1 cellular context compared by ENCODE assay signal in genomic region chr18:59358611-59359575, GRCh38.
TF ChIP-seq lines count a peak whose summit lies in the region.

TSS of gene LMAN1 (minus strand) at chr18:59359265. CDS start at chr18:59359244, 21 bp downstream.

TF ChIP-seq in HepG2, 621 proteins besides CTCF, POLR2A, EP300 and RAD21 (continued from another document and continues in another):
- TF ChIP-seq BRF2 (CRISPR knock-in tag; IDR thresholded peaks at IDR 0.05), result no peak; the same call in 1 of the 2 replicates
- TF ChIP-seq NFATC3 (CRISPR knock-in tag; IDR thresholded peaks at IDR 0.05), result peak; percentile 74; the same call in 1 of the 2 replicates
- TF ChIP-seq MAF1 (CRISPR knock-in tag; IDR thresholded peaks at IDR 0.05; ENCODE audit: borderline replicate concordance), result 0 out of 2 replicates have a peak, but pooled peaks have one; percentile 15
- TF ChIP-seq ZNF44 (CRISPR knock-in tag; IDR thresholded peaks at IDR 0.05), result no peak; the same call in 1 of the 2 replicates
- TF ChIP-seq ZNF766 (CRISPR knock-in tag; IDR thresholded peaks at IDR 0.05; ENCODE audit: borderline replicate concordance), result peak; percentile 66; the same call in 1 of the 2 replicates
- peak; percentile 61; the same call in 1 of the 2 replicates for TF ChIP-seq MAZ (IDR thresholded peaks at IDR 0.05; ENCODE audit: borderline replicate concordance, low read depth, low read length)
- peak; percentile 87 for TF ChIP-seq MAZ (CRISPR knock-in tag; IDR thresholded peaks at IDR 0.05; ENCODE audit: low read depth)
- 0 out of 2 replicates have a peak, but pooled peaks have one; percentile 62 for TF ChIP-seq ZFAT (CRISPR knock-in tag; conservative IDR thresholded peaks at IDR 0.05)
- TF ChIP-seq ZBTB14 (CRISPR knock-in tag; IDR thresholded peaks at IDR 0.05), result peak; percentile 33; the same call in 1 of the 2 replicates
- peak; percentile 66; the same call in 1 of the 2 replicates for TF ChIP-seq TGIF2 (CRISPR knock-in tag; IDR thresholded peaks at IDR 0.05)
- TF ChIP-seq ATF6 (CRISPR knock-in tag; conservative IDR thresholded peaks at IDR 0.05), result no peak
- 0 out of 2 replicates have a peak, but pooled peaks have one; percentile 5 for TF ChIP-seq MIER3 (CRISPR knock-in tag; IDR thresholded peaks at IDR 0.05; ENCODE audit: borderline replicate concordance)
- TF ChIP-seq CREB1 (IDR thresholded peaks at IDR 0.05), result no peak
- TF ChIP-seq CREB1 (CRISPR knock-in tag; IDR thresholded peaks at IDR 0.05), result peak; percentile 36; the same call in 1 of the 2 replicates
- TF ChIP-seq SOX5 (CRISPR knock-in tag; IDR thresholded peaks at IDR 0.05; ENCODE audit: borderline replicate concordance), result 0 out of 2 replicates have a peak, but pooled peaks have one; percentile 6
- no peak for TF ChIP-seq ZNF180 (CRISPR knock-in tag; IDR thresholded peaks at IDR 0.05; ENCODE audit: borderline replicate concordance, low read depth)
- TF ChIP-seq ZNF503 (CRISPR knock-in tag; IDR thresholded peaks at IDR 0.05), result peak; percentile 74; the same call in 1 of the 2 replicates
- peak; percentile 66; the same call in 1 of the 2 replicates for TF ChIP-seq ZNF230 (CRISPR knock-in tag; IDR thresholded peaks at IDR 0.05)
- TF ChIP-seq ZNF687 (CRISPR knock-in tag; IDR thresholded peaks at IDR 0.05), result peak; percentile 88
- peak; percentile 72 for TF ChIP-seq SRSF1 (optimal IDR thresholded peaks at IDR 0.05; ENCODE audit: low read depth, low read length)
- TF ChIP-seq NR0B2 (CRISPR knock-in tag; IDR thresholded peaks at IDR 0.05), result peak; percentile 88; the same call in 1 of the 2 replicates
- peak; percentile 88 for TF ChIP-seq ZGPAT (CRISPR knock-in tag; IDR thresholded peaks at IDR 0.05)
- TF ChIP-seq KLF6 (CRISPR knock-in tag; IDR thresholded peaks at IDR 0.05), result 0 out of 2 replicates have a peak, but pooled peaks have one; percentile 75
- TF ChIP-seq ZNF30 (CRISPR knock-in tag; IDR thresholded peaks at IDR 0.05), result no peak
- TF ChIP-seq ZNF101 (CRISPR knock-in tag; IDR thresholded peaks at IDR 0.05; ENCODE audit: borderline replicate concordance, low read depth), result no peak
- no peak for TF ChIP-seq JUNB (CRISPR knock-in tag; IDR thresholded peaks at IDR 0.05; ENCODE audit: borderline replicate concordance)
- 0 out of 2 replicates have a peak, but pooled peaks have one; percentile 35 for TF ChIP-seq ESRRA (CRISPR knock-in tag; IDR thresholded peaks at IDR 0.05; ENCODE audit: low read depth)
- no peak for TF ChIP-seq ZNF550 (CRISPR knock-in tag; IDR thresholded peaks at IDR 0.05; ENCODE audit: borderline replicate concordance)
- TF ChIP-seq ZNF605 (CRISPR knock-in tag; IDR thresholded peaks at IDR 0.05), result peak; percentile 81; the same call in 1 of the 2 replicates
- TF ChIP-seq ZNF430 (CRISPR knock-in tag; IDR thresholded peaks at IDR 0.05), result peak; percentile 73; the same call in 1 of the 2 replicates
- TF ChIP-seq ZNF580 (CRISPR knock-in tag; IDR thresholded peaks at IDR 0.05; ENCODE audit: borderline replicate concordance, low read depth), result peak; percentile 55; the same call in 1 of the 2 replicates
- TF ChIP-seq ZNF326 (CRISPR knock-in tag; IDR thresholded peaks at IDR 0.05; ENCODE audit: borderline replicate concordance), result no peak
- peak; percentile 98 for TF ChIP-seq ZNF891 (CRISPR knock-in tag; IDR thresholded peaks at IDR 0.05)
- no peak for TF ChIP-seq SNAPC5 (CRISPR knock-in tag; IDR thresholded peaks at IDR 0.05; ENCODE audit: borderline replicate concordance)
- TF ChIP-seq ATF5 (CRISPR knock-in tag; IDR thresholded peaks at IDR 0.05; ENCODE audit: low read depth), result no peak
- peak; percentile 79; the same call in 1 of the 2 replicates for TF ChIP-seq ZNF547 (CRISPR knock-in tag; IDR thresholded peaks at IDR 0.05)
- TF ChIP-seq FOSL2 (CRISPR knock-in tag; IDR thresholded peaks at IDR 0.05), result no peak
- TF ChIP-seq HNRNPLL (IDR thresholded peaks at IDR 0.05; ENCODE audit: low read depth, low read length, poor library complexity, severe bottlenecking), result peak; percentile 81
- no peak for TF ChIP-seq GLMP (CRISPR knock-in tag; IDR thresholded peaks at IDR 0.05; ENCODE audit: borderline replicate concordance)
- TF ChIP-seq PAXIP1 (CRISPR knock-in tag; conservative IDR thresholded peaks at IDR 0.05), result peak; percentile 37; the same call in 1 of the 2 replicates
- 0 out of 2 replicates have a peak, but pooled peaks have one; percentile 21 for TF ChIP-seq ZFP37 (CRISPR knock-in tag; IDR thresholded peaks at IDR 0.05; ENCODE audit: borderline replicate concordance)
